ENCODE assay signal across 12 cellular contexts in the genomic region with DNA sequence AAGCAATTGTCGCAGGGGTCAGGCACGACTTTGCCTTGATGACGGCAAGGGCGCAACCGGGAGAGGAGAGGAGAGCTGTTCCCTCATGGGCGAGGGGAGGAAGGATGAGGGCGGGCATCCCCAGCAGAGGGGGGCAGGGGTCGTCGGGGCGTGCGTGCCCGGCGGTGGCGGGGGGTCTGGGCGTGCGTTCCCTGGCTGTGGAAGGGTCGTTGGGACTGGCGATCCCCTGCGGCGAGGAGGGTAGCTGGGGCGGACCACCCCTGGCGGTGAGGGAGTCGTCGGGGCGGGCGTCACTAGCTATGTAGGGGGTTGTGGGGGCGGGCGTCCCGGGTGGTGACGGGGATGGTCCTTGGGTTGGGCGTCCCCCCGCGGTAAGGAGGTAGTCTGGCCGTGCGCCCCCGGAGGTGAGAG. TPM values are rescaled to one million over a fixed set of nuclear protein-coding genes. Genes with fewer than 3 reads are reported as not detected.
DNase-seq lines count a peak whose midpoint lies in the region; ATAC-seq and TF ChIP-seq lines count a peak whose summit lies in the region.
"Had no signal": no experiment of that assay in that cellular context is flagged by ENCODE, and none has a peak within 500 bp of the region (broad histone marks: within the 10 kb centered on the region; RNA-seq: fewer than 3 reads in every experiment).

No MANE protein-coding gene starts in this region.

- peaks cover 69% of the 10 kb centered on the region for H3K27me3 Mint-ChIP-seq in activated T-helper 2 cell treated with anti-CD3 and anti-CD28 coated beads, Interferon-gamma antibody, Interleukin-2, Interleukin-4, amounts not matched to agents 10 μg/mL and 5 μg/mL and 100 μg/mL, durations not matched to agents 14 hours and 24 hours and 36 hours (ENCODE audit: low read depth)
- peaks cover 44% of the 10 kb centered on the region for H3K27me3 Mint-ChIP-seq in memory B cell

- H3K4me3 Mint-ChIP-seq in activated T-helper 2 cell treated with anti-CD3 and anti-CD28 coated beads, Interferon-gamma antibody, Interleukin-2, Interleukin-4, amounts not matched to agents 10 μg/mL and 5 μg/mL and 100 μg/mL, durations not matched to agents 14 hours and 24 hours and 36 hours (ENCODE audit: low read depth) = peak overlapping the region; percentile 42
- H3K4me3 Mint-ChIP-seq in memory B cell = peak overlapping the region; percentile 92

- no peak for DNase-seq in left ventricle myocardium inferior
- DNase-seq in left cardiac atrium = no peak
- no peak for DNase-seq in activated T-helper 2 cell treated with anti-CD3 and anti-CD28 coated beads, Interferon-gamma antibody, Interleukin-2, Interleukin-4, amounts not matched to agents 10 μg/mL and 5 μg/mL and 100 μg/mL, durations not matched to agents 14 hours and 24 hours and 36 hours (ENCODE audit: low spot score)
- no peak for DNase-seq in memory B cell (ENCODE audit: low spot score in 2 of 2)
- DNase-seq in NCI-H1048 (lab: John Stamatoyannopoulos, UW) = no peak
- no peak for DNase-seq in NCI-H187 (lab: John Stamatoyannopoulos, UW)
- DNase-seq: NCI-H510A had no signal

- peak overlapping the region; percentile 82 for H3K27ac Mint-ChIP-seq in activated T-helper 2 cell treated with anti-CD3 and anti-CD28 coated beads, Interferon-gamma antibody, Interleukin-2, Interleukin-4, amounts not matched to agents 10 μg/mL and 5 μg/mL and 100 μg/mL, durations not matched to agents 14 hours and 24 hours and 36 hours
- H3K27ac Mint-ChIP-seq in memory B cell = peak overlapping the region; percentile 33

- peaks cover 17% of the 10 kb centered on the region for H3K4me1 Mint-ChIP-seq in activated T-helper 2 cell treated with anti-CD3 and anti-CD28 coated beads, Interferon-gamma antibody, Interleukin-2, Interleukin-4, amounts not matched to agents 10 μg/mL and 5 μg/mL and 100 μg/mL, durations not matched to agents 14 hours and 24 hours and 36 hours (ENCODE audit: low read depth)
- H3K4me1 Mint-ChIP-seq in memory B cell = peaks cover 32% of the 10 kb centered on the region

- H3K9me3 Mint-ChIP-seq in activated T-helper 2 cell treated with anti-CD3 and anti-CD28 coated beads, Interferon-gamma antibody, Interleukin-2, Interleukin-4, amounts not matched to agents 10 μg/mL and 5 μg/mL and 100 μg/mL, durations not matched to agents 14 hours and 24 hours and 36 hours = no peaks in the 10 kb centered on the region
- H3K9me3 Mint-ChIP-seq in memory B cell = no peaks in the 10 kb centered on the region
- H3K9me3 Mint-ChIP-seq: activated naive CD4-positive, alpha-beta T cell treated with anti-CD3 and anti-CD28 coated beads, Interleukin-2, amount 50 U/mL, for 72 hours had no signal

- peaks cover 100% of the 10 kb centered on the region for H3K27me3 ChIP-seq in left ventricle myocardium inferior (ENCODE audit: low read depth)

- no peak for TF ChIP-seq CTCF in left ventricle myocardium inferior (IDR thresholded peaks at IDR 0.05; ENCODE audit: borderline replicate concordance)

- no peaks in the 10 kb centered on the region for H3K36me3 Mint-ChIP-seq in activated T-helper 2 cell treated with anti-CD3 and anti-CD28 coated beads, Interferon-gamma antibody, Interleukin-2, Interleukin-4, amounts not matched to agents 10 μg/mL and 5 μg/mL and 100 μg/mL, durations not matched to agents 14 hours and 24 hours and 36 hours (ENCODE audit: low read depth)
- H3K36me3 Mint-ChIP-seq in memory B cell = peaks cover 1% of the 10 kb centered on the region

- H3K4me1 ChIP-seq in left ventricle myocardium inferior = peaks cover 44% of the 10 kb centered on the region

- H3K36me3 ChIP-seq in left ventricle myocardium inferior = no peaks in the 10 kb centered on the region

- H3K9me3 ChIP-seq in left ventricle myocardium inferior (replicated peaks) = no peaks in the 10 kb centered on the region

- peak overlapping the region; percentile 56 for H3K4me3 ChIP-seq in left ventricle myocardium inferior
- H3K4me3 ChIP-seq: lung had no signal

- no peak overlapping the region for H3K27ac ChIP-seq in left ventricle myocardium inferior (replicated peaks)

- intact Hi-C loops in left ventricle myocardium inferior (cut with micrococcal nuclease) = no loop called here
- intact Hi-C loops in left cardiac atrium (cut with DNase I) = no loop called here
- intact Hi-C loops in activated T-helper 2 cell treated with anti-CD3 and anti-CD28 coated beads, Interferon-gamma antibody, Interleukin-2, Interleukin-4, amounts not matched to agents 10 μg/mL and 5 μg/mL and 100 μg/mL, durations not matched to agents 14 hours and 24 hours and 36 hours (cut with micrococcal nuclease) = loop anchor here (5.0 kb wide), 2 partner anchors 58 to 352 kb away; a partner anchor contains a TSS

- ATAC-seq in left cardiac atrium (no peak), memory B cell (ENCODE audit: low read depth) (no peak), HG03469 (IDR thresholded peaks at IDR 0.05; ENCODE audit: unreplicated experiment) (no peak), HG03175 (IDR thresholded peaks at IDR 0.05; ENCODE audit: unreplicated experiment) (no peak)

RNA-seq across cellular contexts. Expression of a gene that starts 1.7 kb away (rescaled TPM):
- 1.2 TPM for total RNA-seq in left ventricle myocardium inferior
- total RNA-seq in left cardiac atrium = 1 to 10 TPM; 6.5 to 9.8 TPM
- total RNA-seq in activated T-helper 2 cell treated with anti-CD3 and anti-CD28 coated beads, Interferon-gamma antibody, Interleukin-2, Interleukin-4, amounts not matched to agents 10 μg/mL and 5 μg/mL and 100 μg/mL, durations not matched to agents 14 hours and 24 hours and 36 hours = not detected in 2 replicates
- total RNA-seq: activated naive CD4-positive, alpha-beta T cell treated with anti-CD3 and anti-CD28 coated beads, Interleukin-2, amount 50 U/mL, for 72 hours; T-helper 2 cell treated with Interferon-gamma antibody and Interleukin-4, amounts not matched to agents 100 ng/mL and 5 ng/mL, for 36 hours had no signal

RNA-seq across cellular contexts. Expression of a gene that starts 42.3 kb away (rescaled TPM):
- total RNA-seq in left ventricle myocardium inferior = 32.3 TPM
- 10 to 100 TPM; 33.9 to 41.1 TPM for total RNA-seq in left cardiac atrium
- total RNA-seq in activated T-helper 2 cell treated with anti-CD3 and anti-CD28 coated beads, Interferon-gamma antibody, Interleukin-2, Interleukin-4, amounts not matched to agents 10 μg/mL and 5 μg/mL and 100 μg/mL, durations not matched to agents 14 hours and 24 hours and 36 hours = 99.5 and 110 TPM in 2 replicates
